In genomic region chrY:7310482-7311269, GRCh38 we compare ENCODE assay signal across 11 cellular contexts.
DNase-seq lines count a peak whose midpoint lies in the region; ATAC-seq and TF ChIP-seq lines count a peak whose summit lies in the region.
"Had no signal": no experiment of that assay in that cellular context is flagged by ENCODE, and none has a peak within 500 bp of the region (broad histone marks: within the 10 kb centered on the region; RNA-seq: fewer than 3 reads in every experiment).

No MANE protein-coding gene starts in this region.

- TF ChIP-seq CTCF in endothelial cell (IDR thresholded peaks at IDR 0.05; ENCODE audit: unreplicated experiment): no peak

- DNase-seq in activated CD8-positive, alpha-beta memory T cell treated with anti-CD3 and anti-CD28 coated beads, Interleukin-2, amount 10 ng/mL, durations not matched to agents 7 days and 5 days: peak; percentile 79
- DNase-seq in activated CD8-positive, alpha-beta memory T cell treated with anti-CD3 and anti-CD28 coated beads for 24 hours: no peak
- DNase-seq in activated CD4-positive, alpha-beta T cell treated with anti-CD3 and anti-CD28 coated beads, Interleukin-2, amount 10 ng/mL, durations not matched to agents 24 days and 14 days: peak; percentile 86
- no peak for DNase-seq in endothelial cell (ENCODE audit: low spot score)
- peak; percentile 17 to 78 for DNase-seq in stimulated activated effector memory CD8-positive, alpha-beta T cell treated with anti-CD3 and anti-CD28 coated beads, Interleukin-12 subunit alpha, Interleukin-12 subunit beta, amount 100 ng/mL, for 72 hours (ENCODE audit: low spot score in 2 of 2)
- no peak for DNase-seq in kidney glomerular epithelial cell (lab: John Stamatoyannopoulos, UW)
- DNase-seq in SHP77 treated with DMSO at 0.1 percent for 48 hours (lab: John Stamatoyannopoulos, UW): no peak
- DNase-seq: NCI-H524 had no signal

- peaks cover 24% of the 10 kb centered on the region for H3K36me3 Mint-ChIP-seq in activated CD8-positive, alpha-beta memory T cell treated with anti-CD3 and anti-CD28 coated beads, Interleukin-2, amount 10 ng/mL, durations not matched to agents 7 days and 5 days
- H3K36me3 Mint-ChIP-seq in activated CD4-positive, alpha-beta T cell treated with anti-CD3 and anti-CD28 coated beads, Interleukin-2, amount 10 ng/mL, durations not matched to agents 24 days and 14 days (ENCODE audit: low read depth): peaks cover 41% of the 10 kb centered on the region
- peaks cover 27% of the 10 kb centered on the region for H3K36me3 Mint-ChIP-seq in endothelial cell (ENCODE audit: low read depth, unreplicated experiment)
- peaks cover 86% of the 10 kb centered on the region for H3K36me3 Mint-ChIP-seq in stimulated activated effector memory CD8-positive, alpha-beta T cell treated with anti-CD3 and anti-CD28 coated beads, Interleukin-12 subunit alpha, Interleukin-12 subunit beta, amount 100 ng/mL, for 72 hours

- peaks cover 35% of the 10 kb centered on the region for H3K4me1 Mint-ChIP-seq in activated CD8-positive, alpha-beta memory T cell treated with anti-CD3 and anti-CD28 coated beads, Interleukin-2, amount 10 ng/mL, durations not matched to agents 7 days and 5 days
- H3K4me1 Mint-ChIP-seq in activated CD4-positive, alpha-beta T cell treated with anti-CD3 and anti-CD28 coated beads, Interleukin-2, amount 10 ng/mL, durations not matched to agents 24 days and 14 days: peaks cover 35% of the 10 kb centered on the region
- H3K4me1 Mint-ChIP-seq in endothelial cell (ENCODE audit: unreplicated experiment): peaks cover 9% of the 10 kb centered on the region
- H3K4me1 Mint-ChIP-seq in stimulated activated effector memory CD8-positive, alpha-beta T cell treated with anti-CD3 and anti-CD28 coated beads, Interleukin-12 subunit alpha, Interleukin-12 subunit beta, amount 100 ng/mL, for 72 hours: peaks cover 50% of the 10 kb centered on the region
- H3K4me1 Mint-ChIP-seq: nephron had no signal

- H3K4me3 Mint-ChIP-seq in activated CD8-positive, alpha-beta memory T cell treated with anti-CD3 and anti-CD28 coated beads, Interleukin-2, amount 10 ng/mL, durations not matched to agents 7 days and 5 days: no peak overlapping the region
- H3K4me3 Mint-ChIP-seq in activated CD4-positive, alpha-beta T cell treated with anti-CD3 and anti-CD28 coated beads, Interleukin-2, amount 10 ng/mL, durations not matched to agents 24 days and 14 days: peak overlapping the region; percentile 27
- H3K4me3 Mint-ChIP-seq in endothelial cell (ENCODE audit: unreplicated experiment): peak overlapping the region; percentile 69
- peak overlapping the region; percentile 8 for H3K4me3 Mint-ChIP-seq in stimulated activated effector memory CD8-positive, alpha-beta T cell treated with anti-CD3 and anti-CD28 coated beads, Interleukin-12 subunit alpha, Interleukin-12 subunit beta, amount 100 ng/mL, for 72 hours
- H3K4me3 Mint-ChIP-seq: nephron had no signal

- ATAC-seq in activated CD8-positive, alpha-beta memory T cell treated with anti-CD3 and anti-CD28 coated beads, Interleukin-2, amount 10 ng/mL, durations not matched to agents 7 days and 5 days: peak; percentile 100
- peak; percentile 100 for ATAC-seq in stimulated activated effector memory CD8-positive, alpha-beta T cell treated with anti-CD3 and anti-CD28 coated beads, Interleukin-12 subunit alpha, Interleukin-12 subunit beta, amount 100 ng/mL, for 72 hours
- ATAC-seq in GM21367 (IDR thresholded peaks at IDR 0.05; ENCODE audit: unreplicated experiment): no peak
- ATAC-seq: A549 had no signal

- CTCF ChIA-PET in activated CD8-positive, alpha-beta memory T cell treated with anti-CD3 and anti-CD28 coated beads, Interleukin-2, amount 10 ng/mL, durations not matched to agents 7 days and 5 days (lab: Charles Lee): interaction anchor here (0.8 to 1.2 kb wide), 3 partner anchors 27 to 224 kb away, joined by 3 to 5 read pairs (median 4); no protein-coding TSS in a partner anchor

- H3K27me3 Mint-ChIP-seq in activated CD8-positive, alpha-beta memory T cell treated with anti-CD3 and anti-CD28 coated beads, Interleukin-2, amount 10 ng/mL, durations not matched to agents 7 days and 5 days: no peaks in the 10 kb centered on the region
- no peaks in the 10 kb centered on the region for H3K27me3 Mint-ChIP-seq in activated CD4-positive, alpha-beta T cell treated with anti-CD3 and anti-CD28 coated beads, Interleukin-2, amount 10 ng/mL, durations not matched to agents 24 days and 14 days
- H3K27me3 Mint-ChIP-seq in endothelial cell (ENCODE audit: unreplicated experiment): no peaks in the 10 kb centered on the region

- H3K27ac Mint-ChIP-seq in activated CD8-positive, alpha-beta memory T cell treated with anti-CD3 and anti-CD28 coated beads, Interleukin-2, amount 10 ng/mL, durations not matched to agents 7 days and 5 days: peak overlapping the region; percentile 55
- peak overlapping the region; percentile 73 for H3K27ac Mint-ChIP-seq in activated CD4-positive, alpha-beta T cell treated with anti-CD3 and anti-CD28 coated beads, Interleukin-2, amount 10 ng/mL, durations not matched to agents 24 days and 14 days
- H3K27ac Mint-ChIP-seq in endothelial cell (ENCODE audit: unreplicated experiment): no peak overlapping the region
- peak overlapping the region; percentile 82 for H3K27ac Mint-ChIP-seq in stimulated activated effector memory CD8-positive, alpha-beta T cell treated with anti-CD3 and anti-CD28 coated beads, Interleukin-12 subunit alpha, Interleukin-12 subunit beta, amount 100 ng/mL, for 72 hours
- H3K27ac Mint-ChIP-seq: nephron had no signal

- H3K9me3 Mint-ChIP-seq in activated CD8-positive, alpha-beta memory T cell treated with anti-CD3 and anti-CD28 coated beads, Interleukin-2, amount 10 ng/mL, durations not matched to agents 7 days and 5 days (ENCODE audit: low read depth): no peaks in the 10 kb centered on the region
- no peaks in the 10 kb centered on the region for H3K9me3 Mint-ChIP-seq in activated CD4-positive, alpha-beta T cell treated with anti-CD3 and anti-CD28 coated beads, Interleukin-2, amount 10 ng/mL, durations not matched to agents 24 days and 14 days
- no peaks in the 10 kb centered on the region for H3K9me3 Mint-ChIP-seq in endothelial cell (ENCODE audit: unreplicated experiment)
- no peaks in the 10 kb centered on the region for H3K9me3 Mint-ChIP-seq in stimulated activated effector memory CD8-positive, alpha-beta T cell treated with anti-CD3 and anti-CD28 coated beads, Interleukin-12 subunit alpha, Interleukin-12 subunit beta, amount 100 ng/mL, for 72 hours
- H3K9me3 Mint-ChIP-seq: nephron had no signal

- intact Hi-C loops in activated CD4-positive, alpha-beta T cell treated with anti-CD3 and anti-CD28 coated beads, Interleukin-2, amount 10 ng/mL, durations not matched to agents 24 days and 14 days (cut with micrococcal nuclease): loop anchor here (1.0 to 2.0 kb wide), 2 partner anchors 16 to 33 kb away; no protein-coding TSS in a partner anchor

Comparison
In these comparisons a context has a peak if more than half of its experiments do, and no peak if none do; other contexts are left out.
1. DNase-seq: peak in activated CD8-positive, alpha-beta memory T cell treated with anti-CD3 and anti-CD28 coated beads, Interleukin-2, amount 10 ng/mL, durations not matched to agents 7 days and 5 days (single experiment), activated CD4-positive, alpha-beta T cell treated with anti-CD3 and anti-CD28 coated beads, Interleukin-2, amount 10 ng/mL, durations not matched to agents 24 days and 14 days (single experiment) and stimulated activated effector memory CD8-positive, alpha-beta T cell treated with anti-CD3 and anti-CD28 coated beads, Interleukin-12 subunit alpha, Interleukin-12 subunit beta, amount 100 ng/mL, for 72 hours (2 of 2); none in activated CD8-positive, alpha-beta memory T cell treated with anti-CD3 and anti-CD28 coated beads for 24 hours (single experiment), endothelial cell (single experiment), kidney glomerular epithelial cell (single experiment) and SHP77 treated with DMSO at 0.1 percent for 48 hours (single experiment).